8 cellular contexts compared by ENCODE assay signal in genomic region chr6:107977283-107977682, GRCh38. TPM values are rescaled to one million over a fixed set of nuclear protein-coding genes. Genes with fewer than 3 reads are reported as not detected.
DNase-seq lines count a peak whose midpoint lies in the region; ATAC-seq, FAIRE-seq and TF ChIP-seq lines count a peak whose summit lies in the region.

No MANE protein-coding gene starts in this region.

- peak; percentile 62 to 73 for TF ChIP-seq RAD21 in A549 (conservative IDR thresholded peaks at IDR 0.05 in 1 of 2, IDR thresholded peaks at IDR 0.05 in 1 of 2)

- H3K4me1 ChIP-seq in A549 (no peaks in the 10 kb centered on the region), gastroesophageal sphincter (no peaks in the 10 kb centered on the region)

- no peak overlapping the region for H3K4me2 ChIP-seq in A549

- H3K9me3 ChIP-seq in A549 (no peaks in the 10 kb centered on the region), gastroesophageal sphincter (no peaks in the 10 kb centered on the region)

- FAIRE-seq in A549 (lab: Jason Lieb, UNC): no peak

- H3K4me3 ChIP-seq in A549 (no peak overlapping the region), H7 (ENCODE audit: insufficient read depth, low read depth, low read length) (no peak overlapping the region), gastroesophageal sphincter (no peak overlapping the region)

- peak in 1 of 2 experiments; percentile 42; a peak in 2 of 6 replicates for ATAC-seq in A549
- ATAC-seq in gastroesophageal sphincter: no peak
- ATAC-seq in HG03354 (IDR thresholded peaks at IDR 0.05; ENCODE audit: poor library complexity, severe bottlenecking, unreplicated experiment): no peak
- ATAC-seq in GM19463 (IDR thresholded peaks at IDR 0.05; ENCODE audit: unreplicated experiment): no peak
- no peak for ATAC-seq in GM21360 (IDR thresholded peaks at IDR 0.05; ENCODE audit: unreplicated experiment)

- TF ChIP-seq POLR2A in A549 (IDR thresholded peaks at IDR 0.05; ENCODE audit: low read length): no peak
- TF ChIP-seq POLR2A in gastroesophageal sphincter (IDR thresholded peaks at IDR 0.05): no peak

- CTCF ChIA-PET in A549 (lab: Yijun Ruan, JAX): interaction anchor here (0.5 to 4.9 kb wide), 7 partner anchors 15 to 550 kb away, joined by 3 to 68 read pairs (median 3); no protein-coding TSS in a partner anchor
- CTCF ChIA-PET in RWPE1 (lab: Yijun Ruan, JAX): interaction anchor here (0.7 to 1.1 kb wide), 4 partner anchors 71 to 549 kb away, joined by 3 to 5 read pairs (median 4); no protein-coding TSS in a partner anchor

- TF ChIP-seq EP300 in A549 (IDR thresholded peaks at IDR 0.05) (no peak), gastroesophageal sphincter (IDR thresholded peaks at IDR 0.05) (no peak)

- H3K36me3 ChIP-seq in H7 (replicated peaks; ENCODE audit: control insufficient read depth, insufficient read depth, low read length) (no peaks in the 10 kb centered on the region), gastroesophageal sphincter (no peaks in the 10 kb centered on the region)

- WGBS in A549 (ENCODE audit: missing lambda C conversion rate): 0% methylated on average over 1 of the region's 1 CpG
- 9 to 27% methylated on average over 1 of the region's 1 CpG for WGBS in gastroesophageal sphincter (ENCODE audit: low coverage in 1 of 2), 2 donors

- peak in 1 of 2 experiments; percentile 42 for DNase-seq in A549 (ENCODE audit: low read depth in 1 of 2, low spot score in 1 of 2)
- DNase-seq in H7: peak; percentile 46
- peak; percentile 28 for DNase-seq in RWPE1 (ENCODE audit: low spot score)
- no peak for DNase-seq in GF-D8 (lab: John Stamatoyannopoulos, UW)

- H3K27ac ChIP-seq in A549 (no peak overlapping the region), RWPE1 (no peak overlapping the region), gastroesophageal sphincter (no peak overlapping the region)

- TF ChIP-seq CTCF in A549 (IDR thresholded peaks at IDR 0.05): peak; percentile 58
- TF ChIP-seq CTCF in RWPE1 (conservative IDR thresholded peaks at IDR 0.05; ENCODE audit: low read depth): peak; percentile 49
- TF ChIP-seq CTCF in gastroesophageal sphincter (IDR thresholded peaks at IDR 0.05): peak in 3 of 4 experiments; percentile 22 to 34 (median 30)

- H3K27me3 ChIP-seq in H7 (ENCODE audit: control insufficient read depth, insufficient read depth, low read length) (no peaks in the 10 kb centered on the region), gastroesophageal sphincter (no peaks in the 10 kb centered on the region)

- POLR2A ChIA-PET in A549 (lab: Yijun Ruan, JAX): interaction anchor here (0.6 kb wide), 1 partner anchor 16 kb away, joined by 7 read pairs; no protein-coding TSS in a partner anchor
- POLR2A ChIA-PET in RWPE1 (lab: Yijun Ruan, JAX; ENCODE audit: low non-redundant PET): no interaction called here

TF ChIP-seq in A549, 52 proteins besides CTCF, POLR2A, EP300 and RAD21:
- TF ChIP-seq HOXB5 (CRISPR knock-in tag; IDR thresholded peaks at IDR 0.05) (no peak), SMC3 (IDR thresholded peaks at IDR 0.05) (peak; percentile 66)
TF ChIP-seq in A549: peak in this region for 1.

RNA-seq across cellular contexts. Expression of gene SEC63, which starts 19.3 kb away (rescaled TPM):
- polyA plus RNA-seq in A549 (2011; rRNA removed) (51.4 and 69.3 TPM in 2 replicates), A549 (2017; fragmentation: RNase III; extraction: RNeasy Plus Mini Kit Qiagen cat#74134 plus additional on column Dnase treatment) (21.9 to 25.5 TPM (median 23.0 TPM) in 3 replicates)
- polyA plus RNA-seq in A549 (2012; cell fraction: cytosol; rRNA removed): 7.1 and 7.2 TPM in 2 replicates
- 3.6 and 6.9 TPM in 2 replicates for polyA plus RNA-seq in A549 (2012; cell fraction: nucleus; rRNA removed)
- polyA minus RNA-seq in A549 (2011; rRNA and poly(A)+ RNA removed): 7.6 and 11.5 TPM in 2 replicates
- 8.1 and 11.9 TPM in 2 replicates for total RNA-seq in H7 (2014; rRNA removed; shearing (Covaris generic))
- total RNA-seq in gastroesophageal sphincter: 10 to 100 TPM; 28.1 to 42.6 (median 32.9) TPM
